Comparison of ENCODE assay signal across 8 cellular contexts in the genomic region with DNA sequence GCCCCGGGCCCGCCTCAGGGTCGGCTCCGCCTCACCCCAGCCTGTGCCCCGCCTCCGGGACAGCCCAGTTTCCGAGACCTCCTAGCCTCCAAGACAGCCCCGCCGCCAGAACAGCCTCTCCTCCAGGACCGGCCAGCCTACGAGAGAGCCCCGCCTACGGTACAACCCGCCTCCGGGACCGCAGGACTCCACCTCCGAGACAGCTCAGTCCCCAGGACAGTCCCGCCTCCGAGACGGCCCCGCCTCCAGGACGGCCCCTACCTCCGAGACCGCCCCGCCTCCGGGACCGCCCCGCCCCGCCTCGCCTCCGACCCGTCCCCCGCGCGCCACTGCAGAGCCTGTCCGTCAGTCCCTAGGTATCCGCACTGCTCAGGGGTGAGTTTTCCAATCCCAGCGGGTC. TPM values are rescaled to one million over a fixed set of nuclear protein-coding genes. Genes with fewer than 3 reads are reported as not detected.
DNase-seq lines count a peak whose midpoint lies in the region; ATAC-seq and TF ChIP-seq lines count a peak whose summit lies in the region.
"Not testable (repeated sequence)": the region's sequence is repeated elsewhere in the genome, so short reads cannot be mapped to it uniquely, and the experiment has no call there.

A gene (plus strand): TSS at position 329 of the 400 bp plus-strand sequence.

- H3K36me3 ChIP-seq in thyroid gland: not testable (repeated sequence)

- not testable (repeated sequence) for TF ChIP-seq CTCF in thyroid gland (IDR thresholded peaks at IDR 0.05)

- not testable (repeated sequence) for H3K4me3 ChIP-seq in thyroid gland (replicated peaks in 1 of 3)

- H3K9me3 ChIP-seq in thyroid gland: not testable (repeated sequence)

- WGBS in thyroid gland, 2 donors: no CpG with 5 or more reads among the region's 38 CpGs

- not testable (repeated sequence) for H3K27ac ChIP-seq in thyroid gland

- not testable (repeated sequence) for H3K4me1 ChIP-seq in thyroid gland

- not testable (repeated sequence) for TF ChIP-seq POLR2A in thyroid gland (IDR thresholded peaks at IDR 0.05)

- ATAC-seq in GM18511 (IDR thresholded peaks at IDR 0.05; ENCODE audit: unreplicated experiment) (peak; percentile 82), GM21619 (IDR thresholded peaks at IDR 0.05; ENCODE audit: unreplicated experiment) (peak; percentile 78), HG03135 (IDR thresholded peaks at IDR 0.05; ENCODE audit: unreplicated experiment) (peak; percentile 95)

- DNase-seq in activated CD4-positive, CD25-positive, alpha-beta regulatory T cell treated with anti-CD3 and anti-CD28 coated beads, Interleukin-2, amount 50 U/mL, for 16 hours (ENCODE audit: low read depth, low spot score): peak; percentile 43
- peak; percentile 59 for DNase-seq in activated T-helper 9 cell treated with anti-CD3 and anti-CD28 coated beads, Interleukin-2, amount 50 U/mL, for 16 hours (ENCODE audit: low read depth)
- DNase-seq in glomerular endothelial cell (ENCODE audit: extremely low read depth, low read depth, low spot score): not testable (repeated sequence)
- peak; percentile 77 for DNase-seq in stimulated activated CD4-positive, alpha-beta T cell treated with anti-CD3 and anti-CD28 coated beads, Interleukin-15, amount 100 ng/mL, for 24 hours
- peak; percentile 62 to 87 for DNase-seq in thyroid gland

- not testable (repeated sequence) for H3K27me3 ChIP-seq in thyroid gland

- intact Hi-C loops in thyroid gland (cut with DNase I): not testable (repeated sequence)

RNA-seq across cellular contexts. Expression of the gene that starts here (rescaled TPM):
- total RNA-seq in glomerular endothelial cell (18.5 and 26.6 TPM in 2 replicates), thyroid gland (1 to 10 TPM; 1.0 to 2.4 (median 1.8) TPM)
